Comparison of ENCODE assay signal across 1 cellular context in genomic region chr4:116881077-116881476, GRCh38.
TF ChIP-seq lines count a peak whose summit lies in the region.

No MANE protein-coding gene starts in this region.

TF ChIP-seq in HCT116, 20 proteins besides CTCF, POLR2A, EP300 and RAD21 (continued from another document):
- TF ChIP-seq TCF7L2 (IDR thresholded peaks at IDR 0.05; ENCODE audit: borderline replicate concordance, extremely low read depth, insufficient read depth, insufficient read length) (no peak), ZNF274 (IDR thresholded peaks at IDR 0.05; ENCODE audit: low read depth, low read length) (no peak), REST (IDR thresholded peaks at IDR 0.05; ENCODE audit: low read depth) (no peak)
TF ChIP-seq in HCT116: peak in this region for 0.
